8 cellular contexts compared by ENCODE assay signal in the genomic region with DNA sequence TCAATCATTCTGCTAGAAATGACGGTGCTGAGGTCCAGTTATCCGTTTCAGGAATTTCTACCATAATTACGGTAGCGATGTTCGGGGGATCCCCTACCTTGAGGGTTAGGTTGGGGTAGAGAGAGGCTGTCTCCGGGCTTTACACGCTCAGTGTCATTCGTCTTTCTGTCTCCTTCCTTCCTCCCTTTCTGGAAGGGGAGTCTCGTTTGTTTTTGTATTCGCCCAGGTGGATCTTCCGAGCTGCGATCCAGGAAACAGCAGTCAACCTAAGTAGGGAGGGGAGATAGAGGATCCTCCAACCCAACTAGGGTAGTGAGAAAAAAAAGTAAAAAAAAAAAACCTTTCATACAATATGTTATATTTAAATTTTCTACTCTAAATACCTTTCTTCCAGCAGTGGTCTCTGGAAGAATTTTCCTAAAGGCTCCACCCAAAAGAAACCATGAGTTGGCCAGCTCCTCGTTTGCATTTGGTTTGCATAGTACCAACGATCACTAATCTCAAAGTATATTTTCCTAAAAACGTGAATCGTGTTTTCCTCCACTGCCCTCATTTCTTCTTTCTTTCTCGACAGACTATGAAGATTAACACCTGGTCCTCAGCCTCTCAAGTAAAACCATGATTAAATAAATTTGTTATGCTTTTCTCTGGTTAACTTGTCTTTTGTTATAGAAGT. TPM values are rescaled to one million over a fixed set of nuclear protein-coding genes. Genes with fewer than 3 reads are reported as not detected.
DNase-seq lines count a peak whose midpoint lies in the region; ATAC-seq and TF ChIP-seq lines count a peak whose summit lies in the region.

No MANE protein-coding gene starts in this region.

- H3K79me2 ChIP-seq in Loucy (ENCODE audit: insufficient read depth, low read length), result peaks cover 35% of the 10 kb centered on the region

- TF ChIP-seq CTCF in GM10248 (IDR thresholded peaks at IDR 0.05; ENCODE audit: control extremely low read depth, extremely low read depth, low read depth, missing control alignments) (no peak), Loucy (conservative IDR thresholded peaks at IDR 0.05; ENCODE audit: low read length) (no peak)

- peak; percentile 24 for ATAC-seq in GM21717 (IDR thresholded peaks at IDR 0.05; ENCODE audit: unreplicated experiment)
- ATAC-seq in naive B cell (ENCODE audit: low read depth in 2 of 2), result peak; percentile 57 to 61

- DNase-seq in GM10248 (ENCODE audit: extremely low spot score) (peak; percentile 54), caudate nucleus (lab: John Stamatoyannopoulos, UW) (peak in 1 of 61 donors; percentile 53), naive B cell (peak; percentile 64), NCI-H128 (lab: John Stamatoyannopoulos, UW; ENCODE audit: unreplicated experiment) (no peak), posterior cingulate gyrus (no peak), NCI-H2227 treated with DMSO at 0.1 percent for 48 hours (lab: John Stamatoyannopoulos, UW) (no peak)

- H3K9me2 ChIP-seq in Loucy (replicated peaks; ENCODE audit: low read depth, low read length), result no peaks in the 10 kb centered on the region

- H3K4me3 ChIP-seq in Loucy (ENCODE audit: low read length, poor library complexity, severe bottlenecking), result peak overlapping the region; percentile 84

- H3K4me1 ChIP-seq in Loucy (ENCODE audit: insufficient read depth, low read length, poor library complexity, severe bottlenecking), result peaks cover 36% of the 10 kb centered on the region

- peaks cover 18% of the 10 kb centered on the region for H4K20me1 ChIP-seq in Loucy (ENCODE audit: insufficient read depth, low read length, poor library complexity, severe bottlenecking)

- peak overlapping the region; percentile 97 for H3K27ac ChIP-seq in caudate nucleus (ENCODE audit: low read depth, low read length)

- no peaks in the 10 kb centered on the region for H3K36me3 ChIP-seq in Loucy (ENCODE audit: insufficient read depth, low read length)

- CTCF ChIA-PET in GM10248 (lab: Yijun Ruan, JAX), result interaction anchor here (0.8 to 39.3 kb wide), 12 partner anchors 8 to 96 kb away, joined by 3 to 1775 read pairs (median 6); a partner anchor contains a TSS

- H3K4me1 Mint-ChIP-seq in naive B cell, result peaks cover 76 to 82% (median 81%) of the 10 kb centered on the region in 3 donors

- intact Hi-C loops in posterior cingulate gyrus (cut with DNase I), result loop anchor here (10.0 kb wide), 1 partner anchor 330 kb away; a partner anchor contains a TSS

- H3K9me3 ChIP-seq in Loucy (ENCODE audit: insufficient read depth, low read depth, low read length), result no peaks in the 10 kb centered on the region

- H3K9me3 Mint-ChIP-seq in naive B cell, result peaks cover 0 to 3% (median 0%) of the 10 kb centered on the region in 7 donors

- H3F3A ChIP-seq in Loucy (ENCODE audit: low read depth), result no peaks in the 10 kb centered on the region

- no peaks in the 10 kb centered on the region for H3K27me3 Mint-ChIP-seq in naive B cell

- H3K4me2 ChIP-seq in Loucy (ENCODE audit: low read depth, low read length, poor library complexity, severe bottlenecking), result peak overlapping the region; percentile 97

- H2AFZ ChIP-seq in Loucy (ENCODE audit: low read length), result peak overlapping the region; percentile 89

- H3K4me3 Mint-ChIP-seq in naive B cell, result peak overlapping the region; percentile 96 to 99 (median 98)

- peak overlapping the region; percentile 91 for H3K9ac ChIP-seq in Loucy (ENCODE audit: low read depth, low read length, poor library complexity, severe bottlenecking)

- no peaks in the 10 kb centered on the region for H3K27me3 ChIP-seq in Loucy (ENCODE audit: insufficient read depth, low read length, poor library complexity, severe bottlenecking)

- POLR2A ChIA-PET in GM10248 (lab: Yijun Ruan, JAX), result interaction anchor here (0.6 to 2.3 kb wide), 2 partner anchors 12 to 21 kb away, joined by 3 to 10 read pairs; a partner anchor contains a TSS

- H3K36me3 Mint-ChIP-seq in naive B cell, result peaks cover 4 to 10% of the 10 kb centered on the region in 2 donors

- H3K27ac Mint-ChIP-seq in naive B cell, result peak overlapping the region; percentile 93 to 99 (median 98)

RNA-seq across cellular contexts. Expression of a gene that starts 0.6 kb away (rescaled TPM):
- polyA plus RNA-seq in naive B cell (ENCODE audit: low read depth in 6 of 6), result 10 to 100 TPM in 3 of 6 donors, 1 to 10 TPM in 2, not detected in 1; 8.5 to 16.9 (median 10.6) TPM

RNA-seq across cellular contexts. Expression of a gene that starts 21.0 kb away (rescaled TPM):
- polyA plus RNA-seq in naive B cell (ENCODE audit: low read depth in 6 of 6), result 10 to 100 TPM; 12.6 to 50.8 (median 28.2) TPM

Comparison
In these comparisons a context has a peak if more than half of its experiments do, and no peak if none do; other contexts are left out.
1. DNase-seq: peak in GM10248 (single experiment) and naive B cell (single experiment); none in NCI-H128 (single experiment), posterior cingulate gyrus (0 of 10) and NCI-H2227 treated with DMSO at 0.1 percent for 48 hours (single experiment).